7 cellular contexts compared by ENCODE assay signal in genomic region chr6:16770701-16771569, GRCh38. TPM values are rescaled to one million over a fixed set of nuclear protein-coding genes. Genes with fewer than 3 reads are reported as not detected.
DNase-seq lines count a peak whose midpoint lies in the region; ATAC-seq and TF ChIP-seq lines count a peak whose summit lies in the region.

No MANE protein-coding gene starts in this region.

- in situ Hi-C loops in GM13977 (cut with MboI; ENCODE audit: low pct_unique_long_range_greater_than_20kb, low sequenced_read_pairs, unreplicated experiment) = no loop called here
- in situ Hi-C loops in T47D (cut with HindIII; ENCODE audit: low pct_unique_long_range_greater_than_20kb, low sequenced_read_pairs) = no loop called here

- no peaks in the 10 kb centered on the region for H3K27me3 ChIP-seq in left lung

- no peaks in the 10 kb centered on the region for H3K9me3 ChIP-seq in left lung

- intact Hi-C loops in left lung (cut with DNase I) = loop anchor here in 1 of 2 donors (10.0 kb wide), 1 partner anchor 194 kb away; no protein-coding TSS in a partner anchor

- H3K27ac ChIP-seq in left lung = peak overlapping the region in 1 of 2 donors; percentile 49

- peak; percentile 63 for DNase-seq in GM13977 (ENCODE audit: low spot score)
- DNase-seq in NCI-H1930 (lab: John Stamatoyannopoulos, UW) = peak; percentile 23 to 35
- DNase-seq in T47D (ENCODE audit: low read depth in 1 of 2, low spot score in 1 of 2) = peak; percentile 41 to 76
- peak; percentile 85 to 97 for DNase-seq in left lung
- DNase-seq in stimulated activated CD4-positive, alpha-beta T cell treated with anti-CD3 and anti-CD28 coated beads, Interleukin-4, amount 100 ng/mL, for 4 hours = peak; percentile 74 to 76

- no peaks in the 10 kb centered on the region for H3K36me3 ChIP-seq in left lung

- H3K4me3 ChIP-seq in WI38 (ENCODE audit: low read depth, low read length) (no peak overlapping the region), left lung (no peak overlapping the region)

- TF ChIP-seq CTCF in GM13977 (IDR thresholded peaks at IDR 0.05; ENCODE audit: extremely low read depth, insufficient read depth, missing control alignments) (peak; percentile 96), WI38 (IDR thresholded peaks at IDR 0.05; ENCODE audit: low read depth, low read length) (peak; percentile 75), left lung (IDR thresholded peaks at IDR 0.05) (peak; percentile 85 to 93)

- ATAC-seq in HG02678 (IDR thresholded peaks at IDR 0.05; ENCODE audit: unreplicated experiment) (peak; percentile 93), left lung (peak; percentile 90)

- peaks cover 27 to 50% of the 10 kb centered on the region in 2 donors for H3K4me1 ChIP-seq in left lung

RNA-seq across cellular contexts. Expression of gene ATXN1, which starts 9.7 kb away (rescaled TPM):
- 10 to 100 TPM; 52.5 to 67.4 TPM for total RNA-seq in left lung

Comparison
In these comparisons a context has a peak if more than half of its experiments do, and no peak if none do; other contexts are left out.
1. DNase-seq: peak in every context shown above with its lines; median percentile 91 in left lung; 75 in stimulated activated CD4-positive, alpha-beta T cell treated with anti-CD3 and anti-CD28 coated beads, Interleukin-4, amount 100 ng/mL, for 4 hours; 63 in GM13977; 58 in T47D; 29 in NCI-H1930.